8 cellular contexts compared by ENCODE assay signal in the genomic region with DNA sequence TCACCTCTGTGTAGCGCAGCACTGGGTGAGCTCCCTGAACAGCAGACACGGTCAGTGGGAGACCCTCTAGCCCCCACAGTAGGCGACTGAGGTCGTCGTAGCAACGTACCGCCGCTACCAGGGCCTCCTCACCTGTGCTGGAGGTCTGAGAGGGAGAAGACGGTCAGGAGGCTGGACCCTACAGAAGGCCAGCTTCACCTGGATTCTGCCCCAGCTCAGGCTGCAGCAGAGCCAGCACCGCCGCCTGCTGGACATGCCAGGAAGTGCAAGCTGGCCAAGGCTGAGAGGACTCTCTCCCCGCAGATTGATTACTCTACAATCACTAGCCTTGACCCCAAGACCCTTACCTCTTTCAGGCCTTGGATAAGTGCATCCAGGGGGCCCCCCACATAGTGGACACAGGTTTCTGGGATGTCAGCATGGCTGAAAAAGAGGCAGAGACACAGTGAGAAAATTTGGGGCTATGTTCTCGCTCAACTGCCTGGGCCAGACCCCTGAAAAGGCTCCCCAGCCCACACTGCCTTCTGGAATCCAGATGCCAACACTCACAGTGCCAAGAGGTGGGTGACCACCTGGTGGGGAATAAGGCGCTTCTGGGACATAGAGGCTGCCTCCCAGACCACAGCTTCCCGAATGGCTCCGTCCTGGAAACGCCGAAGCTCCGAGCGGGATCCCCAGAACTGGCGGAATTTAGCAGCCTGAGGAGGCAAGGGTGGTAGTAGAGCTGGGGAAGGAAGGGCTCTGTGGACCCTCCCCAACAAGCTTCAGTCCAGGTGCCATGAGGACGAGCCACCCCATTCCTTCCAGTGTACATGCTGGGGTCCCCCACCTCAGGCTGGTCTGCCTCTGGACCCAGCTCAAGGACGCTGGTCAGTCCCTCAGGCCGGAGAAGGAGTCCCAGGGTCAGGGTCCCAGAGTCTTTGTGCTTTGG. TPM values are rescaled to one million over a fixed set of nuclear protein-coding genes. Genes with fewer than 3 reads are reported as not detected.
DNase-seq lines count a peak whose midpoint lies in the region; ATAC-seq and TF ChIP-seq lines count a peak whose summit lies in the region.

No MANE protein-coding gene starts in this region.

- H3K9ac ChIP-seq in KMS-11, result no peak overlapping the region

- H4K20me1 ChIP-seq in KMS-11 (ENCODE audit: insufficient read depth), result no peaks in the 10 kb centered on the region

- DNase-seq in ELR (ENCODE audit: low read depth) (peak; percentile 59), cerebellum (ENCODE audit: low spot score) (peak; percentile 79), lung microvascular endothelial cell (ENCODE audit: low read depth in 2 of 2) (peak; percentile 55 to 66), occipital lobe (lab: John Stamatoyannopoulos, UW) (no peak)
- DNase-seq in activated CD4-positive, alpha-beta T cell treated with anti-CD3 and anti-CD28 coated beads for 4 hours, result peak; percentile 65 to 78
- DNase-seq in stimulated activated CD8-positive, alpha-beta memory T cell treated with anti-CD3 and anti-CD28 coated beads, Interleukin-4, amount 100 ng/mL, for 24 hours (ENCODE audit: low read depth), result peak; percentile 62

- H3K79me2 ChIP-seq in KMS-11 (ENCODE audit: insufficient read depth, low read depth), result peaks cover 8% of the 10 kb centered on the region

- H3K4me2 ChIP-seq in KMS-11, result no peak overlapping the region

- H2AFZ ChIP-seq in KMS-11 (ENCODE audit: low read depth), result no peak overlapping the region

- H3K4me3 ChIP-seq in KMS-11 (IDR thresholded peaks at IDR 0.05; ENCODE audit: insufficient read depth, low read depth, low read length), result no peak overlapping the region

- no peak overlapping the region for H3K27ac ChIP-seq in KMS-11

- H3K36me3 ChIP-seq in KMS-11 (ENCODE audit: insufficient read depth), result peaks cover 22% of the 10 kb centered on the region; the same call in 1 of the 2 replicates

- no peaks in the 10 kb centered on the region for H3K27me3 ChIP-seq in KMS-11 (ENCODE audit: insufficient read depth, low read depth)

- peak; percentile 91 for TF ChIP-seq CTCF in KMS-11 (conservative IDR thresholded peaks at IDR 0.05; ENCODE audit: low read depth, low read length)

- H3K4me1 ChIP-seq in KMS-11 (ENCODE audit: low read depth, poor library complexity, severe bottlenecking), result peaks cover 2% of the 10 kb centered on the region

- no peak for ATAC-seq in GM21529 (IDR thresholded peaks at IDR 0.05; ENCODE audit: unreplicated experiment)

RNA-seq across cellular contexts. Expression of a gene that starts 6.9 kb away (rescaled TPM):
- total RNA-seq in cerebellum, result 12.2 TPM
- 8.7 and 14.7 TPM in 2 replicates for total RNA-seq in lung microvascular endothelial cell
- total RNA-seq in occipital lobe, result 13.9 TPM

RNA-seq across cellular contexts. Expression of a gene that starts 19.4 kb away (rescaled TPM):
- total RNA-seq in cerebellum, result 1.1 TPM
- total RNA-seq in lung microvascular endothelial cell, result 0.20 and 0.44 TPM in 2 replicates
- not detected for total RNA-seq in occipital lobe

RNA-seq across cellular contexts. Expression of a gene that starts 57.2 kb away (rescaled TPM):
- total RNA-seq in cerebellum (3.4 TPM), lung microvascular endothelial cell (under 0.01 and 0.22 TPM in 2 replicates), occipital lobe (1.1 TPM)
